In genomic region chr12:68364893-68365725, GRCh38 we compare ENCODE assay signal across 8 cellular contexts. TPM values are rescaled to one million over a fixed set of nuclear protein-coding genes. Genes with fewer than 3 reads are reported as not detected.
DNase-seq lines count a peak whose midpoint lies in the region; ATAC-seq and TF ChIP-seq lines count a peak whose summit lies in the region.

No MANE protein-coding gene starts in this region.

- H3K9me3 ChIP-seq in duodenal mucosa (ENCODE audit: control insufficient read depth in 1 of 2, low read length in 2 of 2) = no peaks in the 10 kb centered on the region
- no peaks in the 10 kb centered on the region for H3K9me3 ChIP-seq in lower lobe of right lung

- no peak for TF ChIP-seq CTCF in lower lobe of right lung (IDR thresholded peaks at IDR 0.05)

- H3K27ac ChIP-seq in duodenal mucosa (ENCODE audit: low read depth, low read length) (peak overlapping the region; percentile 73), lower lobe of right lung (peak overlapping the region; percentile 90)

- H3K9ac ChIP-seq in duodenal mucosa (ENCODE audit: low read depth in 1 of 2, low read length in 2 of 2) = peak overlapping the region; percentile 45 to 61

- H3K27me3 ChIP-seq in duodenal mucosa (ENCODE audit: control insufficient read depth in 1 of 2, insufficient read depth in 2 of 2, low read length in 2 of 2) (no peaks in the 10 kb centered on the region), lower lobe of right lung (ENCODE audit: low read depth) (no peaks in the 10 kb centered on the region)

- H3K4me3 ChIP-seq in duodenal mucosa (ENCODE audit: low read depth in 1 of 2, low read length in 2 of 2) (peak overlapping the region; percentile 68 to 72), lower lobe of right lung (peak overlapping the region; percentile 48)

- H3K36me3 ChIP-seq in duodenal mucosa (ENCODE audit: control insufficient read depth in 1 of 2, insufficient read depth in 2 of 2, low read length in 2 of 2) (no peaks in the 10 kb centered on the region), lower lobe of right lung (no peaks in the 10 kb centered on the region)

- ATAC-seq in GM18502 (IDR thresholded peaks at IDR 0.05; ENCODE audit: poor library complexity, unreplicated experiment) = peak; percentile 90
- ATAC-seq in HG02840 (IDR thresholded peaks at IDR 0.05; ENCODE audit: low FRiP score, unreplicated experiment) = peak; percentile 78
- peak; percentile 98 for ATAC-seq in lower lobe of right lung

- H3K4me1 ChIP-seq in duodenal mucosa (ENCODE audit: control insufficient read depth in 1 of 2, insufficient read depth in 2 of 2, low read length in 2 of 2) (peaks cover 24 to 30% of the 10 kb centered on the region in 2 donors), lower lobe of right lung (peaks cover 52% of the 10 kb centered on the region)

- intact Hi-C loops in lower lobe of right lung (cut with DNase I) = no loop called here

- DNase-seq in NCI-H2227 treated with DMSO at 0.1 percent for 48 hours (lab: John Stamatoyannopoulos, UW) = peak; percentile 76
- DNase-seq in activated CD4-positive, alpha-beta T cell treated with anti-CD3 and anti-CD28 coated beads, Interleukin-2, amount 50 U/mL, for 4 hours = peak; percentile 58 to 67
- peak; percentile 97 for DNase-seq in lower lobe of right lung
- DNase-seq in stimulated activated CD4-positive, alpha-beta T cell treated with anti-CD3 and anti-CD28 coated beads, Interleukin-4, amount 100 ng/mL, for 48 hours (ENCODE audit: low read depth in 2 of 2) = peak; percentile 66 to 88
- DNase-seq in NCI-H1694 (lab: John Stamatoyannopoulos, UW) = no peak

RNA-seq across cellular contexts. Expression of gene MDM1, which starts 32.9 kb away (rescaled TPM):
- total RNA-seq in lower lobe of right lung = 13.8 TPM
